ENCODE assay signal across 13 cellular contexts in the genomic region with DNA sequence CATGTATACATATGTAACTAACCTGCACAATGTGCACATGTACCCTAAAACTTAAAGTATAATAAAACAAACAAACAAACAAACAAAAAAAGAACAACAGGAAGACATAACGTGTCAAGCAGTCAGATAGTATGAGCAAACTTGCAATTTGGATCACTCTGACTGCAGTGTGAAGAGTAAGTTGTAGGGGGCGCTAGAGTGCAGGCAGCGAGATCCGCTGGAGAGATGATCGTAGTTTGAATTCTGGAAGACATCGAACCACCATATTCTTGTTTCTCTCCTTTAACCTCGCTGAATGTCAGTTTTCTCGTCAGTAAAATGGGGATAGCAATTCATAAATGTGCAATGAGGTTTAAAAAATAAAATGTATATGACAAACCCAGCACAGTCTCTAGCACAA.
A peak's percentile ranks its signal among the peaks of the same experiment; 100 is the strongest.
DNase-seq lines count a peak whose midpoint lies in the region; ATAC-seq and TF ChIP-seq lines count a peak whose summit lies in the region.
"Had no signal": no experiment of that assay in that cellular context is flagged by ENCODE, and none has a peak within 500 bp of the region (broad histone marks: within the 10 kb centered on the region; RNA-seq: fewer than 3 reads in every experiment).

No MANE protein-coding gene starts in this region.

- no peak for TF ChIP-seq POLR2A in NB4 (IDR thresholded peaks at IDR 0.05; ENCODE audit: extremely low read depth, insufficient read length)

- DNase-seq in cardiac muscle cell (ENCODE audit: low read depth in 1 of 2, low spot score in 1 of 2): no peak
- DNase-seq in Right ventricle myocardium superior: no peak
- peak; percentile 8 for DNase-seq in NB4 (ENCODE audit: low read depth)
- no peak for DNase-seq in endothelial cell (ENCODE audit: low spot score)
- DNase-seq in upper lobe of right lung: no peak
- DNase-seq in SHP77 treated with DMSO at 0.1 percent for 48 hours (lab: John Stamatoyannopoulos, UW): no peak
- no peak for DNase-seq in stimulated activated naive CD4-positive, alpha-beta T cell (lab: John Stamatoyannopoulos, UW)
- DNase-seq in NCI-H2107 treated with DMSO at 0.1 percent for 48 hours (lab: John Stamatoyannopoulos, UW; ENCODE audit: unreplicated experiment): no peak
- DNase-seq: C1 segment of cervical spinal cord, hypothalamus, SIG-M5 had no signal

- no peak overlapping the region for H3K4me3 Mint-ChIP-seq in endothelial cell (ENCODE audit: unreplicated experiment)

- no peaks in the 10 kb centered on the region for H3K9me3 Mint-ChIP-seq in endothelial cell (ENCODE audit: unreplicated experiment)

- ATAC-seq in Right ventricle myocardium superior (ENCODE audit: poor library complexity): no peak
- no peak for ATAC-seq in upper lobe of right lung
- ATAC-seq: activated naive CD4-positive, alpha-beta T cell treated with anti-CD3 and anti-CD28 coated beads, Interleukin-2, amount 50 U/mL, for 72 hours had no signal

- H3K4me1 ChIP-seq in cardiac muscle cell (ENCODE audit: low read depth) (no peaks in the 10 kb centered on the region), upper lobe of right lung (peaks cover under 1% of the 10 kb centered on the region)

- H3K27ac Mint-ChIP-seq in endothelial cell (ENCODE audit: unreplicated experiment): no peak overlapping the region
- H3K27ac Mint-ChIP-seq: activated naive CD4-positive, alpha-beta T cell treated with anti-CD3 and anti-CD28 coated beads, Interleukin-2, amount 50 U/mL, for 72 hours had no signal

- H3K4me3 ChIP-seq in cardiac muscle cell: no peak overlapping the region
- no peak overlapping the region for H3K4me3 ChIP-seq in NB4 (ENCODE audit: low read depth, low read length)
- H3K4me3 ChIP-seq in upper lobe of right lung: no peak overlapping the region
- H3K4me3 ChIP-seq: skin epidermis had no signal

- TF ChIP-seq CTCF in cardiac muscle cell (IDR thresholded peaks at IDR 0.05; ENCODE audit: low read depth, low read length): peak; percentile 25
- TF ChIP-seq CTCF in NB4 (IDR thresholded peaks at IDR 0.05; ENCODE audit: low read depth, low read length): peak; percentile 50
- peak; percentile 42 for TF ChIP-seq CTCF in endothelial cell (IDR thresholded peaks at IDR 0.05; ENCODE audit: unreplicated experiment)
- peak; percentile 10 for TF ChIP-seq CTCF in upper lobe of right lung (IDR thresholded peaks at IDR 0.05)

- H3K27me3 ChIP-seq in cardiac muscle cell (no peaks in the 10 kb centered on the region), upper lobe of right lung (no peaks in the 10 kb centered on the region)

- H3K27ac ChIP-seq in cardiac muscle cell (no peak overlapping the region), upper lobe of right lung (no peak overlapping the region)
- H3K27ac ChIP-seq: skin epidermis had no signal

- H3K36me3 ChIP-seq in cardiac muscle cell (no peaks in the 10 kb centered on the region), upper lobe of right lung (no peaks in the 10 kb centered on the region)

- no peaks in the 10 kb centered on the region for H3K36me3 Mint-ChIP-seq in endothelial cell (ENCODE audit: low read depth, unreplicated experiment)
- H3K36me3 Mint-ChIP-seq: activated naive CD4-positive, alpha-beta T cell treated with anti-CD3 and anti-CD28 coated beads, Interleukin-2, amount 50 U/mL, for 72 hours had no signal

- intact Hi-C loops in Right ventricle myocardium superior (cut with DNase I): no loop called here
- intact Hi-C loops in upper lobe of right lung (cut with DNase I): no loop called here

- H3K9me3 ChIP-seq in cardiac muscle cell (ENCODE audit: low read depth): no peaks in the 10 kb centered on the region
- H3K9me3 ChIP-seq in upper lobe of right lung: no peaks in the 10 kb centered on the region

- peaks cover 11% of the 10 kb centered on the region for H3K4me1 Mint-ChIP-seq in endothelial cell (ENCODE audit: unreplicated experiment)

- peaks cover 4% of the 10 kb centered on the region for H3K27me3 Mint-ChIP-seq in endothelial cell (ENCODE audit: unreplicated experiment)
